ENCODE assay signal across 30 cellular contexts in genomic region chr6:150063640-150064039, GRCh38. TPM values are rescaled to one million over a fixed set of nuclear protein-coding genes. Genes with fewer than 3 reads are reported as not detected.
"Had no signal": no experiment of that assay in that cellular context is flagged by ENCODE, and none has a peak within 500 bp of the region (broad histone marks: within the 10 kb centered on the region; RNA-seq: fewer than 3 reads in every experiment).

No MANE protein-coding gene starts in this region.

- FAIRE-seq: colon, endometrium, islet of Langerhans, keratinocyte had no signal

- ATAC-seq: esophagus mucosa, gastrocnemius medialis, heart right ventricle, left cardiac atrium, left lung, left ventricle myocardium superior had no signal

- H3K4me3 ChIP-seq: dorsolateral prefrontal cortex, esophagus squamous epithelium, gastrocnemius medialis, heart right ventricle, left lung, lower lobe of right lung had no signal

- DNase-seq: central memory CD4-positive, alpha-beta T cell; dermis blood vessel endothelial cell; dorsolateral prefrontal cortex; effector CD4-positive, alpha-beta T cell; effector memory CD4-positive, alpha-beta T cell; erythroblast; esophagus squamous epithelium; foreskin fibroblast; foreskin melanocyte; gastrocnemius medialis; glutamatergic neuron; head of caudate nucleus; heart right ventricle; hippocampal formation; left cardiac atrium; left lung; left ventricle myocardium superior; lower lobe of right lung; mesenchymal stem cell; midbrain had no signal

- H3K9me3 ChIP-seq: esophagus squamous epithelium, gastrocnemius medialis, heart right ventricle, left lung, lower lobe of right lung had no signal

- H3K36me3 ChIP-seq: gastrocnemius medialis, heart right ventricle, left lung, lower lobe of right lung had no signal

- H3K27ac ChIP-seq: dorsolateral prefrontal cortex, epithelial cell of prostate, esophagus squamous epithelium, gastrocnemius medialis, heart right ventricle, left lung, lower lobe of right lung had no signal

- H3K27me3 ChIP-seq: gastrocnemius medialis had no signal

RNA-seq across cellular contexts. Expression of gene RAET1L, which starts 38.3 kb away (rescaled TPM):
- total RNA-seq: cerebellum, dermis blood vessel endothelial cell, dorsolateral prefrontal cortex, gastrocnemius medialis, glomerular endothelial cell, heart right ventricle, left cardiac atrium, left ventricle myocardium superior, lower lobe of right lung, lung microvascular endothelial cell, mucosa of gallbladder had no signal
